8 cellular contexts compared by ENCODE assay signal in genomic region chr12:56987551-56988053, GRCh38. TPM values are rescaled to one million over a fixed set of nuclear protein-coding genes. Genes with fewer than 3 reads are reported as not detected.
DNase-seq lines count a peak whose midpoint lies in the region; ATAC-seq, FAIRE-seq and TF ChIP-seq lines count a peak whose summit lies in the region.

No MANE protein-coding gene starts in this region.

- intact Hi-C loops in Caco-2 (cut with micrococcal nuclease; ENCODE audit: unreplicated experiment): loop anchor here (1.0 to 2.0 kb wide), 3 partner anchors 40 to 231 kb away; no protein-coding TSS in a partner anchor
- intact Hi-C loops in mammary epithelial cell (cut with micrococcal nuclease): loop anchor here (1.0 to 10.0 kb wide), 6 partner anchors 40 to 353 kb away; partner anchors contain the start of genes BAZ2A and HSD17B6

- H3K27ac Mint-ChIP-seq in Caco-2 (ENCODE audit: unreplicated experiment): no peak overlapping the region

- no peak overlapping the region for H3K27ac ChIP-seq in mammary epithelial cell (ENCODE audit: insufficient read depth, low read depth, low read length)
- no peak overlapping the region for H3K27ac ChIP-seq in keratinocyte (ENCODE audit: control insufficient read depth, insufficient read depth, low read length)

- H3K27me3 ChIP-seq in Caco-2 (replicated peaks; ENCODE audit: control insufficient read depth, insufficient read depth, low read length) (no peaks in the 10 kb centered on the region), mammary epithelial cell (ENCODE audit: insufficient read depth, low read length) (no peaks in the 10 kb centered on the region), keratinocyte (ENCODE audit: control insufficient read depth, extremely low read depth, insufficient read depth, low read length) (no peaks in the 10 kb centered on the region)

- H3K4me1 Mint-ChIP-seq in Caco-2 (ENCODE audit: low read depth, unreplicated experiment): peaks cover 20% of the 10 kb centered on the region

- in situ Hi-C loops in mammary epithelial cell (cut with MboI; ENCODE audit: low sequenced_read_pairs in 2 of 2): loop anchor here (5.0 kb wide), 2 partner anchors 150 to 230 kb away; no protein-coding TSS in a partner anchor

- H3K9ac ChIP-seq in mammary epithelial cell (ENCODE audit: insufficient read depth, low read length): no peak overlapping the region
- no peak overlapping the region for H3K9ac ChIP-seq in keratinocyte (ENCODE audit: control insufficient read depth, extremely low read depth, insufficient read depth, low read length)

- no peaks in the 10 kb centered on the region for H3K9me3 ChIP-seq in Caco-2
- H3K9me3 ChIP-seq in mammary epithelial cell (replicated peaks; ENCODE audit: insufficient read depth, low read length): no peaks in the 10 kb centered on the region
- H3K9me3 ChIP-seq in keratinocyte (ENCODE audit: control insufficient read depth, low read depth, low read length): no peaks in the 10 kb centered on the region

- H3K4me1 ChIP-seq in Caco-2: peaks cover 15% of the 10 kb centered on the region
- peaks cover 18% of the 10 kb centered on the region for H3K4me1 ChIP-seq in mammary epithelial cell (ENCODE audit: insufficient read depth, low read length)
- H3K4me1 ChIP-seq in keratinocyte (ENCODE audit: control insufficient read depth, extremely low read depth, insufficient read depth, low read length): peaks cover 24% of the 10 kb centered on the region

- no peaks in the 10 kb centered on the region for H3K27me3 Mint-ChIP-seq in Caco-2 (ENCODE audit: insufficient read depth, unreplicated experiment)

- no peak overlapping the region for H3K4me3 ChIP-seq in Caco-2 (ENCODE audit: low read depth, low read length)
- H3K4me3 ChIP-seq in mammary epithelial cell (replicated peaks in 1 of 3; ENCODE audit: insufficient read depth in 1 of 3, low read depth in 2 of 3, low read length in 3 of 3): no peak overlapping the region
- H3K4me3 ChIP-seq in keratinocyte (ENCODE audit: control insufficient read depth in 2 of 3, extremely low read depth in 1 of 3, insufficient read depth in 2 of 3, low read depth in 1 of 3, low read length in 3 of 3): no peak overlapping the region

- FAIRE-seq in keratinocyte (lab: Jason Lieb, UNC): peak; percentile 44

- CTCF ChIA-PET in Caco-2 (lab: Charles Lee): interaction anchor here (0.8 to 2.6 kb wide), 5 partner anchors 13 to 196 kb away, joined by 3 to 20 read pairs (median 4); no protein-coding TSS in a partner anchor
- CTCF ChIA-PET in mammary epithelial cell (lab: Charles Lee; ENCODE audit: low non-redundant PET): interaction anchor here (0.6 to 0.7 kb wide), 4 partner anchors 9 to 225 kb away, joined by 3 to 4 read pairs (median 4); partner anchors contain the start of genes HSD17B6 and NEMP1

- peaks cover 5% of the 10 kb centered on the region for H3K36me3 Mint-ChIP-seq in Caco-2 (ENCODE audit: insufficient read depth, unreplicated experiment)

- 21% methylated on average over 11 of the region's 11 CpGs for WGBS in mammary epithelial cell (ENCODE audit: low coverage, missing lambda C conversion rate)

- no peak overlapping the region for H2AFZ ChIP-seq in mammary epithelial cell (ENCODE audit: low read depth, low read length)
- H2AFZ ChIP-seq in keratinocyte (ENCODE audit: control insufficient read depth, low read length): no peak overlapping the region

- H3K4me2 ChIP-seq in mammary epithelial cell (ENCODE audit: insufficient read depth, low read depth, low read length) (no peak overlapping the region), keratinocyte (ENCODE audit: control insufficient read depth, extremely low read depth, insufficient read depth, low read depth, low read length) (no peak overlapping the region)

- H4K20me1 ChIP-seq in mammary epithelial cell (ENCODE audit: insufficient read depth, low read length): no peaks in the 10 kb centered on the region
- H4K20me1 ChIP-seq in keratinocyte (ENCODE audit: control insufficient read depth, extremely low read depth, insufficient read depth, low read length): no peaks in the 10 kb centered on the region

- no peaks in the 10 kb centered on the region for H3K9me3 Mint-ChIP-seq in Caco-2 (ENCODE audit: unreplicated experiment)

- dilution Hi-C loops in mammary epithelial cell (cut with HindIII; ENCODE audit: low sequenced_read_pairs) (loop anchor here (5.0 to 10.0 kb wide), 3 partner anchors 83 to 230 kb away; no protein-coding TSS in a partner anchor), keratinocyte (cut with MboI; ENCODE audit: extremely low pct_ligation_motif_present, low sequenced_read_pairs) (no loop called here)

- H3K79me2 ChIP-seq in mammary epithelial cell (ENCODE audit: insufficient read depth, low read length): no peaks in the 10 kb centered on the region
- H3K79me2 ChIP-seq in keratinocyte (ENCODE audit: control insufficient read depth, insufficient read depth, low read length): no peaks in the 10 kb centered on the region

- DNase-seq in Caco-2: peak; percentile 67 to 80
- DNase-seq in NCI-H226: peak; percentile 65
- DNase-seq in activated CD4-positive, CD25-positive, alpha-beta regulatory T cell (lab: John Stamatoyannopoulos, UW): peak; percentile 43 to 65 (median 50)
- DNase-seq in mammary epithelial cell: peak; percentile 58
- peak; percentile 33 for DNase-seq in keratinocyte (ENCODE audit: low read depth, low spot score)
- DNase-seq in stimulated activated CD4-positive, alpha-beta T cell treated with anti-CD3 and anti-CD28 coated beads, Interleukin-15, amount 100 ng/mL, for 24 hours: peak; percentile 83

- TF ChIP-seq CTCF in Caco-2 (IDR thresholded peaks at IDR 0.05; ENCODE audit: insufficient read depth in 1 of 2, low read depth in 1 of 2, low read length in 1 of 2, severe bottlenecking in 1 of 2, unreplicated experiment in 1 of 2) (peak; percentile 88 to 90), mammary epithelial cell (conservative IDR thresholded peaks at IDR 0.05 in 1 of 2, IDR thresholded peaks at IDR 0.05 in 1 of 2; ENCODE audit: extremely low read depth in 1 of 2, insufficient read depth in 1 of 2, low read depth in 1 of 2, low read length in 2 of 2) (peak; percentile 94 to 95), keratinocyte (optimal IDR thresholded peaks at IDR 0.05 in 1 of 3, IDR thresholded peaks at IDR 0.05 in 1 of 3, conservative IDR thresholded peaks at IDR 0.05 in 1 of 3; ENCODE audit: extremely low read depth in 1 of 3, insufficient read depth in 2 of 3, low read length in 3 of 3) (peak; percentile 90 to 97 (median 93))

- ATAC-seq in HG02642 (IDR thresholded peaks at IDR 0.05; ENCODE audit: poor library complexity, unreplicated experiment): peak; percentile 71
- no peak for ATAC-seq in HG02970 (IDR thresholded peaks at IDR 0.05; ENCODE audit: low FRiP score, unreplicated experiment)

- POLR2A ChIA-PET in Caco-2 (lab: Charles Lee): no interaction called here

- peaks cover 3% of the 10 kb centered on the region for H3K9me1 ChIP-seq in keratinocyte (ENCODE audit: control insufficient read depth, extremely low read depth, insufficient read depth, low read length)

- H3K4me3 Mint-ChIP-seq in Caco-2 (ENCODE audit: unreplicated experiment): no peak overlapping the region

- H3K36me3 ChIP-seq in Caco-2 (ENCODE audit: control insufficient read depth, insufficient read depth, low read length): no peaks in the 10 kb centered on the region
- H3K36me3 ChIP-seq in mammary epithelial cell (ENCODE audit: insufficient read depth, low read length): no peaks in the 10 kb centered on the region
- H3K36me3 ChIP-seq in keratinocyte (ENCODE audit: control insufficient read depth in 2 of 2, extremely low read depth in 1 of 2, insufficient read depth in 2 of 2, low read length in 2 of 2): no peaks in the 10 kb centered on the region

- BruUV-seq in Caco-2 (replicated peaks; lab: Mats Ljungman, UMichigan) (no TSS peak), mammary epithelial cell (replicated peaks; lab: Mats Ljungman, UMichigan) (no TSS peak)

RNA-seq across cellular contexts. Expression of gene ZBTB39, which starts 18.7 kb away (rescaled TPM):
- total RNA-seq in Caco-2 (2022) (12.2 and 12.8 TPM in 2 replicates), mammary epithelial cell (1 to 10 TPM; 5.7 to 8.0 TPM)
- polyA plus RNA-seq in mammary epithelial cell (4.5 TPM), keratinocyte (3.4 to 5.4 TPM (median 4.1 TPM) in 3 replicates)
- polyA minus RNA-seq in mammary epithelial cell (7.7 TPM), keratinocyte (5.9 to 7.9 TPM (median 6.9 TPM) in 3 replicates)
- 0.42 TPM for polyA plus RNA-seq in keratinocyte (2011; ENCODE audit: low read depth)
- polyA plus RNA-seq in keratinocyte (2011; cell fraction: cytosol; rRNA removed): 2.6 and 3.3 TPM in 2 replicates
- 6.0 and 7.3 TPM in 2 replicates for polyA plus RNA-seq in keratinocyte (2011; cell fraction: nucleus; rRNA removed)
- polyA plus RNA-seq in keratinocyte (2012; ENCODE audit: low replicate concordance): 2.1 and 3.3 TPM in 2 replicates
- 2.5 TPM for polyA minus RNA-seq in keratinocyte (2011; cell fraction: cytosol; rRNA and poly(A)+ RNA removed)
- 5.8 and 9.4 TPM in 2 replicates for polyA minus RNA-seq in keratinocyte (2011; cell fraction: nucleus; rRNA and poly(A)+ RNA removed)

RNA-seq across cellular contexts. Expression of gene TAC3, which starts 28.7 kb away (rescaled TPM):
- total RNA-seq in Caco-2 (2022): 1.6 and 3.1 TPM in 2 replicates
- total RNA-seq in mammary epithelial cell: not detected
- not detected for polyA plus RNA-seq in mammary epithelial cell
- not detected for polyA minus RNA-seq in mammary epithelial cell
- not detected in 3 replicates for polyA plus RNA-seq in keratinocyte
- polyA plus RNA-seq in keratinocyte (2011; ENCODE audit: low read depth): not detected
- polyA plus RNA-seq in keratinocyte (2011; cell fraction: cytosol; rRNA removed): not detected in 2 replicates
- polyA plus RNA-seq in keratinocyte (2011; cell fraction: nucleus; rRNA removed): not detected in 2 replicates
- polyA plus RNA-seq in keratinocyte (2012; ENCODE audit: low replicate concordance): not detected in 2 replicates
- not detected in 3 replicates for polyA minus RNA-seq in keratinocyte
- polyA minus RNA-seq in keratinocyte (2011; cell fraction: cytosol; rRNA and poly(A)+ RNA removed): not detected
- not detected in 2 replicates for polyA minus RNA-seq in keratinocyte (2011; cell fraction: nucleus; rRNA and poly(A)+ RNA removed)

RNA-seq across cellular contexts. Expression of gene RDH16, which starts 30.2 kb away (rescaled TPM):
- 0.39 and 0.53 TPM in 2 replicates for total RNA-seq in Caco-2 (2022)
- under 1 TPM in 1 of 2 donors, not detected in 1; 0.16 TPM for total RNA-seq in mammary epithelial cell
- polyA plus RNA-seq in mammary epithelial cell: 0.06 TPM
- polyA minus RNA-seq in mammary epithelial cell: not detected
- polyA plus RNA-seq in keratinocyte: 0.10 to 0.30 TPM (median 0.21 TPM) in 3 replicates
- 0.66 TPM for polyA plus RNA-seq in keratinocyte (2011; ENCODE audit: low read depth)
- polyA plus RNA-seq in keratinocyte (2011; cell fraction: cytosol; rRNA removed): 0.02 and 0.04 TPM in 2 replicates
- polyA plus RNA-seq in keratinocyte (2011; cell fraction: nucleus; rRNA removed): 0.37 and 0.47 TPM in 2 replicates
- 0.05 and 1.0 TPM in 2 replicates for polyA plus RNA-seq in keratinocyte (2012; ENCODE audit: low replicate concordance)
- 0.10 to 0.33 TPM in 2 of 3 replicates, not detected in the other for polyA minus RNA-seq in keratinocyte
- polyA minus RNA-seq in keratinocyte (2011; cell fraction: cytosol; rRNA and poly(A)+ RNA removed): not detected
- polyA minus RNA-seq in keratinocyte (2011; cell fraction: nucleus; rRNA and poly(A)+ RNA removed): 0.21 and 0.39 TPM in 2 replicates

RNA-seq across cellular contexts. Expression of gene SDR9C7, which starts 53.4 kb away (rescaled TPM):
- total RNA-seq in Caco-2 (2022) (not detected in 2 replicates), mammary epithelial cell (under 1 TPM in 1 of 2 donors, not detected in 1; 0.17 TPM)
- polyA plus RNA-seq in mammary epithelial cell (not detected), keratinocyte (1.3 to 2.4 TPM (median 1.3 TPM) in 3 replicates)
- polyA minus RNA-seq in mammary epithelial cell (not detected), keratinocyte (0.83 to 1.8 TPM (median 0.95 TPM) in 3 replicates)
- 12.8 TPM for polyA plus RNA-seq in keratinocyte (2011; ENCODE audit: low read depth)
- polyA plus RNA-seq in keratinocyte (2011; cell fraction: cytosol; rRNA removed): 0.34 and 0.73 TPM in 2 replicates
- 1.7 and 2.2 TPM in 2 replicates for polyA plus RNA-seq in keratinocyte (2011; cell fraction: nucleus; rRNA removed)
- 0.70 and 34.2 TPM in 2 replicates for polyA plus RNA-seq in keratinocyte (2012; ENCODE audit: low replicate concordance)
- 1.5 TPM for polyA minus RNA-seq in keratinocyte (2011; cell fraction: cytosol; rRNA and poly(A)+ RNA removed)
- 0.78 and 1.3 TPM in 2 replicates for polyA minus RNA-seq in keratinocyte (2011; cell fraction: nucleus; rRNA and poly(A)+ RNA removed)

Comparison
In these comparisons a context has a peak if more than half of its experiments do, and no peak if none do; other contexts are left out.
1. DNase-seq: peak in every context shown above with its lines; median percentile 83 in stimulated activated CD4-positive, alpha-beta T cell treated with anti-CD3 and anti-CD28 coated beads, Interleukin-15, amount 100 ng/mL, for 24 hours; 74 in Caco-2; 65 in NCI-H226; 58 in mammary epithelial cell; 50 in activated CD4-positive, CD25-positive, alpha-beta regulatory T cell; 33 in keratinocyte.